ENCODE assay signal across 1 cellular context in genomic region chr10:45404087-45404769, GRCh38.
A peak's percentile ranks its signal among the peaks of the same experiment; 100 is the strongest.
TF ChIP-seq lines count a peak whose summit lies in the region.

No MANE protein-coding gene starts in this region.

TF ChIP-seq in K562, 482 proteins besides CTCF, POLR2A, EP300 and RAD21 (continued from another document and continues in another):
- TF ChIP-seq SMAD4 (CRISPR knock-in tag; conservative IDR thresholded peaks at IDR 0.05) (0 out of 2 replicates have a peak, but pooled peaks have one; percentile 14), ZNF184 (CRISPR knock-in tag; IDR thresholded peaks at IDR 0.05) (no peak), NR2C2 (CRISPR knock-in tag; IDR thresholded peaks at IDR 0.05) (no peak), NR2C2 (tag; IDR thresholded peaks at IDR 0.05) (peak; percentile 75), C11orf30 (IDR thresholded peaks at IDR 0.05; ENCODE audit: low read depth) (peak; percentile 30; the same call in 1 of the 2 replicates), ARID1B (IDR thresholded peaks at IDR 0.05) (peak; percentile 61; the same call in 1 of the 2 replicates), PRDM10 (IDR thresholded peaks at IDR 0.05; ENCODE audit: partially characterized antibody) (no peak), HDAC6 (IDR thresholded peaks at IDR 0.05; ENCODE audit: low read depth, low read length) (no peak), GATA2 (CRISPR knock-in tag; IDR thresholded peaks at IDR 0.05) (0 out of 2 replicates have a peak, but pooled peaks have one; percentile 9), MEF2D (tag; conservative IDR thresholded peaks at IDR 0.05; ENCODE audit: low read depth) (0 out of 2 replicates have a peak, but pooled peaks have one; percentile 13), CEBPG (CRISPR knock-in tag; IDR thresholded peaks at IDR 0.05) (0 out of 2 replicates have a peak, but pooled peaks have one; percentile 15), CEBPG (tag; conservative IDR thresholded peaks at IDR 0.05 in 1 of 2, IDR thresholded peaks at IDR 0.05 in 1 of 2) (no peak), RCOR1 (IDR thresholded peaks at IDR 0.05; ENCODE audit: borderline replicate concordance in 1 of 2, low read depth in 2 of 2, low read length in 2 of 2) (peak in 1 of 2 experiments; percentile 54; a peak in 2 of 4 replicates), PRPF4 (IDR thresholded peaks at IDR 0.05; ENCODE audit: insufficient read depth, low read depth, low read length, poor library complexity, severe bottlenecking) (no peak), CUX1 (CRISPR knock-in tag; IDR thresholded peaks at IDR 0.05) (no peak), RREB1 (CRISPR knock-in tag; IDR thresholded peaks at IDR 0.05) (no peak), E2F6 (IDR thresholded peaks at IDR 0.05; ENCODE audit: borderline replicate concordance in 1 of 2, extremely low read depth in 1 of 2, insufficient read depth in 1 of 2, insufficient read length in 1 of 2, low read depth in 1 of 2, low read length in 1 of 2, poor library complexity in 1 of 2, severe bottlenecking in 1 of 2) (no peak), DPF2 (IDR thresholded peaks at IDR 0.05) (peak; percentile 30; the same call in 1 of the 2 replicates), CBFA2T3 (IDR thresholded peaks at IDR 0.05) (peak; percentile 64), ELF2 (CRISPR knock-in tag; IDR thresholded peaks at IDR 0.05) (0 out of 2 replicates have a peak, but pooled peaks have one; percentile 42), NFE2 (IDR thresholded peaks at IDR 0.05; ENCODE audit: low read depth) (peak; percentile 57; the same call in 1 of the 2 replicates), SIN3A (IDR thresholded peaks at IDR 0.05; ENCODE audit: borderline replicate concordance in 2 of 2, control insufficient read depth in 1 of 2, low read depth in 2 of 2, low read length in 2 of 2) (no peak), ZNF431 (CRISPR knock-in tag; IDR thresholded peaks at IDR 0.05) (0 out of 2 replicates have a peak, but pooled peaks have one; percentile 16), ATF1 (CRISPR knock-in tag; IDR thresholded peaks at IDR 0.05) (no peak), ATF1 (tag; IDR thresholded peaks at IDR 0.05) (peak; percentile 34; the same call in 1 of the 2 replicates), NBN (IDR thresholded peaks at IDR 0.05; ENCODE audit: low read depth) (0 out of 2 replicates have a peak, but pooled peaks have one; percentile 16), GABPB1 (CRISPR knock-in tag; IDR thresholded peaks at IDR 0.05) (0 out of 2 replicates have a peak, but pooled peaks have one; percentile 24), TAL1 (IDR thresholded peaks at IDR 0.05) (peak; percentile 30; the same call in 1 of the 2 replicates), TEAD4 (IDR thresholded peaks at IDR 0.05; ENCODE audit: low read length) (peak; percentile 25), TEAD4 (CRISPR knock-in tag; IDR thresholded peaks at IDR 0.05; ENCODE audit: borderline replicate concordance) (no peak), CBFA2T2 (conservative IDR thresholded peaks at IDR 0.05) (0 out of 2 replicates have a peak, but pooled peaks have one; percentile 32), MAFG (tag; conservative IDR thresholded peaks at IDR 0.05) (0 out of 2 replicates have a peak, but pooled peaks have one; percentile 14), CBX3 (IDR thresholded peaks at IDR 0.05; ENCODE audit: borderline replicate concordance in 1 of 2, low read length in 2 of 2) (0 out of 3 replicates have a peak, but pooled peaks of 1 of the 2 experiments have one; percentile 29), ZNF830 (CRISPR knock-in tag; IDR thresholded peaks at IDR 0.05) (0 out of 2 replicates have a peak, but pooled peaks have one; percentile 72), FOSL1 (tag; conservative IDR thresholded peaks at IDR 0.05) (peak; percentile 59), ZNF277 (CRISPR knock-in tag; IDR thresholded peaks at IDR 0.05; ENCODE audit: borderline replicate concordance) (no peak), MECOM (CRISPR knock-in tag; IDR thresholded peaks at IDR 0.05) (peak; percentile 64; the same call in 1 of the 2 replicates), MEIS2 (IDR thresholded peaks at IDR 0.05; ENCODE audit: partially characterized antibody) (peak; percentile 79), SMARCE1 (IDR thresholded peaks at IDR 0.05) (peak; percentile 80; the same call in 1 of the 2 replicates), ZNF592 (IDR thresholded peaks at IDR 0.05) (no peak), HDAC2 (IDR thresholded peaks at IDR 0.05) (peak; percentile 80)
